Comparison of ENCODE assay signal across 8 cellular contexts in the genomic region with DNA sequence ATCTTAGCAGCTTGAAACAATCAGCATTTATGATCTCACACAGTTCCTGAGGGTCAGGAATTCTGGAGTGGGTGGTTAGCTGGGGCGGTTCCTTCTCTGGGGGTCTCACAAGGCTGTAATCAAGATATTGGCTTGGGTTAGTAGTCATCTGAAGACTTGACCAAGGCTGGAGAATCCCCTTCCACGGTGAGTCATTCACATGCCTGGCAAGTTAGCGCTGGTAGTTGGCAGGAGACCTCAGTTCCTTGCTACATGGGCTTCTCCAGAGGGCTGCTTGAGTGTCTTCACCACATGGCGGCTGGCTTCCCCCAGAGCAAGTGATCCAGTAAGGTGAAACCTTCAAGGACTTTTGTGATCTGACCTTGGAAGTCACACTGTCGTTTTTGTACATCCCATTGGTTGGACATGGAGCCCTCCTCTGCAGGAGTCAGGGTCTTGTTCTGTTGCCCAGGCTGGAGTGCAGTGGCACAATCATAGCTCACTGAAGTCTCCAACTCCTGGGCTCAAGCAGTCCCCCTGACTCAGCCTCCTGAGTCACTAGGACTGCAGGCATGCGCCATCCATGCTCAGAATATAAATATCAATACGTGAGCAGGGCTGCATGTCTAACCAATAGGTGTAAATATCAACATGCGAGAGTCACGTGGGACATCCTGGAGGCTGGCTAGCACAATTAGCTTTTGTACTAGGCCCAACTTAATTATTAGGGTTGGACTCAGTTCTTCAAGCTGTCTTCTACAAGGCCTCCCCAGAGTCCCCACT. TPM values are rescaled to one million over a fixed set of nuclear protein-coding genes. Genes with fewer than 3 reads are reported as not detected.
DNase-seq lines count a peak whose midpoint lies in the region; ATAC-seq and TF ChIP-seq lines count a peak whose summit lies in the region.
"Had no signal": no experiment of that assay in that cellular context is flagged by ENCODE, and none has a peak within 500 bp of the region (broad histone marks: within the 10 kb centered on the region; RNA-seq: fewer than 3 reads in every experiment).

No MANE protein-coding gene starts in this region.

- no peak for TF ChIP-seq RAD21 in SK-N-SH (IDR thresholded peaks at IDR 0.05; ENCODE audit: low read length)

- CTCF ChIA-PET in SK-N-SH (lab: Yijun Ruan, JAX) = interaction anchor here (1.0 to 2.3 kb wide), 4 partner anchors 37 to 501 kb away, joined by 4 to 19 read pairs (median 6); no protein-coding TSS in a partner anchor
- CTCF ChIA-PET in CD8-positive, alpha-beta memory T cell (lab: Charles Lee) = interaction anchor here (0.9 to 2.4 kb wide), 4 partner anchors 9 to 35 kb away, joined by 3 to 10 read pairs (median 4); partner anchors contain the start of genes NF2 and THOC5

- H3K79me2 ChIP-seq in GM23338 (replicated peaks; ENCODE audit: insufficient read depth) (no peaks in the 10 kb centered on the region), SK-N-SH (ENCODE audit: insufficient read depth) (no peaks in the 10 kb centered on the region), fibroblast of lung (ENCODE audit: control insufficient read depth, insufficient read depth, low read length) (no peaks in the 10 kb centered on the region)

- H3K4me3 Mint-ChIP-seq in GM23338 = no peak overlapping the region
- H3K4me3 Mint-ChIP-seq in CD8-positive, alpha-beta memory T cell = no peak overlapping the region

- intact Hi-C loops in sigmoid colon (cut with DNase I) = no loop called here

- 0 out of 4 replicates have a peak, but pooled peaks of 1 of the 2 experiments have one; percentile 3 for TF ChIP-seq EP300 in SK-N-SH (IDR thresholded peaks at IDR 0.05; ENCODE audit: borderline replicate concordance in 1 of 2, low read depth in 1 of 2, low read length in 1 of 2)
- no peak for TF ChIP-seq EP300 in sigmoid colon (IDR thresholded peaks at IDR 0.05)

- ATAC-seq in GM23338 = no peak

- H3K4me1 Mint-ChIP-seq in GM23338 = no peaks in the 10 kb centered on the region
- peaks cover 4 to 10% (median 10%) of the 10 kb centered on the region in 3 donors for H3K4me1 Mint-ChIP-seq in CD8-positive, alpha-beta memory T cell

- H3F3A ChIP-seq in GM23338 (replicated peaks; ENCODE audit: low read depth) = no peaks in the 10 kb centered on the region
- peaks cover 12% of the 10 kb centered on the region for H3F3A ChIP-seq in SK-N-SH (replicated peaks; ENCODE audit: insufficient read depth)

- H4K20me1 ChIP-seq in GM23338 (replicated peaks; ENCODE audit: insufficient read depth) = no peaks in the 10 kb centered on the region
- H4K20me1 ChIP-seq in SK-N-SH (ENCODE audit: insufficient read depth) = no peaks in the 10 kb centered on the region
- no peaks in the 10 kb centered on the region for H4K20me1 ChIP-seq in fibroblast of lung (ENCODE audit: control insufficient read depth, extremely low read depth, insufficient read depth, low read length)

- POLR2A ChIA-PET in SK-N-SH (lab: Yijun Ruan, JAX) = interaction anchor here (0.6 kb wide), 1 partner anchor 46 kb away, joined by 3 read pairs; no protein-coding TSS in a partner anchor
- POLR2A ChIA-PET in CD8-positive, alpha-beta memory T cell (lab: Charles Lee) = interaction anchor here (0.6 kb wide), 1 partner anchor 13 kb away, joined by 3 read pairs; no protein-coding TSS in a partner anchor

- no peaks in the 10 kb centered on the region for H3K36me3 ChIP-seq in GM23338 (ENCODE audit: insufficient read depth)
- no peaks in the 10 kb centered on the region for H3K36me3 ChIP-seq in SK-N-SH (replicated peaks in 1 of 2; ENCODE audit: control insufficient read depth in 1 of 2, insufficient read depth in 2 of 2, low read length in 1 of 2)
- no peaks in the 10 kb centered on the region for H3K36me3 ChIP-seq in fibroblast of lung (ENCODE audit: control insufficient read depth, insufficient read depth, low read length)
- H3K36me3 ChIP-seq in CD8-positive, alpha-beta memory T cell (ENCODE audit: insufficient read depth, low read length) = no peaks in the 10 kb centered on the region
- no peaks in the 10 kb centered on the region for H3K36me3 ChIP-seq in sigmoid colon

- no peaks in the 10 kb centered on the region for H3K27me3 ChIP-seq in GM23338 (ENCODE audit: insufficient read depth)
- H3K27me3 ChIP-seq in SK-N-SH (ENCODE audit: insufficient read depth) = no peaks in the 10 kb centered on the region
- H3K27me3 ChIP-seq in fibroblast of lung (ENCODE audit: control insufficient read depth, insufficient read depth, low read length) = no peaks in the 10 kb centered on the region
- no peaks in the 10 kb centered on the region for H3K27me3 ChIP-seq in CD8-positive, alpha-beta memory T cell (ENCODE audit: insufficient read depth, low read length, poor library complexity, severe bottlenecking)
- no peaks in the 10 kb centered on the region for H3K27me3 ChIP-seq in sigmoid colon

- TF ChIP-seq POLR2A in sigmoid colon (IDR thresholded peaks at IDR 0.05) = no peak

- TF ChIP-seq CTCF in GM23338 (conservative IDR thresholded peaks at IDR 0.05; ENCODE audit: low read depth in 2 of 2) (no peak), SK-N-SH (IDR thresholded peaks at IDR 0.05) (no peak), fibroblast of lung (conservative IDR thresholded peaks at IDR 0.05 in 1 of 2, IDR thresholded peaks at IDR 0.05 in 1 of 2; ENCODE audit: low read depth in 1 of 2, low read length in 2 of 2) (no peak), sigmoid colon (IDR thresholded peaks at IDR 0.05) (no peak)

- WGBS in SK-N-SH (ENCODE audit: low lambda C conversion rate) = 54% methylated on average over 8 of the region's 9 CpGs
- 83 to 84% methylated on average over 9 of the region's 9 CpGs for WGBS in sigmoid colon, 2 donors

- H3K4me1 ChIP-seq in GM23338 (ENCODE audit: insufficient read depth) (no peaks in the 10 kb centered on the region), SK-N-SH (ENCODE audit: control insufficient read depth in 1 of 2, insufficient read depth in 2 of 2, low read depth in 1 of 2, low read length in 1 of 2) (no peaks in the 10 kb centered on the region), fibroblast of lung (ENCODE audit: control insufficient read depth, extremely low read depth, insufficient read depth, low read length) (peaks cover 4% of the 10 kb centered on the region), sigmoid colon (no peaks in the 10 kb centered on the region)
- peaks cover 7% of the 10 kb centered on the region for H3K4me1 ChIP-seq in CD8-positive, alpha-beta memory T cell (ENCODE audit: insufficient read depth, low read length)

- H3K4me2 ChIP-seq in GM23338 (no peak overlapping the region), SK-N-SH (no peak overlapping the region), fibroblast of lung (ENCODE audit: extremely low read depth, insufficient read depth, low read length) (no peak overlapping the region)

- no peaks in the 10 kb centered on the region for H3K9me3 Mint-ChIP-seq in GM23338
- H3K9me3 Mint-ChIP-seq in CD8-positive, alpha-beta memory T cell = no peaks in the 10 kb centered on the region

- no peaks in the 10 kb centered on the region for H3K27me3 Mint-ChIP-seq in GM23338 (ENCODE audit: insufficient read depth, low read depth, poor library complexity)
- H3K27me3 Mint-ChIP-seq in CD8-positive, alpha-beta memory T cell = no peaks in the 10 kb centered on the region

- no peak overlapping the region for H3K9ac ChIP-seq in SK-N-SH
- H3K9ac ChIP-seq in fibroblast of lung (ENCODE audit: insufficient read depth, low read length) = no peak overlapping the region

- no peaks in the 10 kb centered on the region for H3K36me3 Mint-ChIP-seq in GM23338 (ENCODE audit: low read depth)
- no peaks in the 10 kb centered on the region for H3K36me3 Mint-ChIP-seq in CD8-positive, alpha-beta memory T cell

- H3K9me2 ChIP-seq in GM23338 (ENCODE audit: insufficient read depth) = no peaks in the 10 kb centered on the region
- H3K9me2 ChIP-seq in SK-N-SH = no peaks in the 10 kb centered on the region

- no peak overlapping the region for H3K27ac Mint-ChIP-seq in GM23338
- peak overlapping the region in 1 of 8 donors; percentile 36 for H3K27ac Mint-ChIP-seq in CD8-positive, alpha-beta memory T cell

- no peak overlapping the region for H3K4me3 ChIP-seq in GM23338
- H3K4me3 ChIP-seq in SK-N-SH (ENCODE audit: low read depth in 2 of 2, low read length in 1 of 2) = no peak overlapping the region
- H3K4me3 ChIP-seq in fibroblast of lung (replicated peaks in 1 of 4; ENCODE audit: control extremely low read depth in 1 of 4, insufficient read depth in 1 of 4, low read depth in 3 of 4, low read length in 4 of 4) = no peak overlapping the region
- no peak overlapping the region for H3K4me3 ChIP-seq in CD8-positive, alpha-beta memory T cell (ENCODE audit: low read length)
- no peak overlapping the region for H3K4me3 ChIP-seq in sigmoid colon

- H3K9me3 ChIP-seq in SK-N-SH (no peaks in the 10 kb centered on the region), fibroblast of lung (ENCODE audit: control insufficient read depth, insufficient read depth, low read depth, low read length) (no peaks in the 10 kb centered on the region), sigmoid colon (no peaks in the 10 kb centered on the region)
- H3K9me3 ChIP-seq in CD8-positive, alpha-beta memory T cell (ENCODE audit: low read length) = no peaks in the 10 kb centered on the region

- peak overlapping the region; percentile 74; the same call in 1 of the 2 replicates for H2AFZ ChIP-seq in GM23338
- H2AFZ ChIP-seq in SK-N-SH (ENCODE audit: low read depth) = no peak overlapping the region
- no peak overlapping the region for H2AFZ ChIP-seq in fibroblast of lung (ENCODE audit: low read length)

- no peak for DNase-seq in GM23338 (ENCODE audit: low spot score)
- no peak for DNase-seq in SK-N-SH
- peak; percentile 73 to 92 for DNase-seq in fibroblast of lung (ENCODE audit: low read depth in 2 of 2)
- DNase-seq in stromal cell of bone marrow (ENCODE audit: low read depth) = peak; percentile 82
- DNase-seq in Kasumi-1 (lab: John Stamatoyannopoulos, UW) = no peak
- no peak for DNase-seq in CD8-positive, alpha-beta memory T cell
- DNase-seq in sigmoid colon = no peak
- DNase-seq: activated CD8-positive, alpha-beta memory T cell treated with anti-CD3 and anti-CD28 coated beads, Interleukin-2, amount 50 U/mL, for 48 hours had no signal

- no peak overlapping the region for H3K27ac ChIP-seq in GM23338 (ENCODE audit: low read depth)
- H3K27ac ChIP-seq in SK-N-SH (ENCODE audit: low read depth in 2 of 2, low read length in 1 of 2) = peak overlapping the region in 1 of 2 experiments; percentile 34; a peak in 1 of 4 replicates
- H3K27ac ChIP-seq in fibroblast of lung (ENCODE audit: insufficient read depth, low read length) = no peak overlapping the region
- H3K27ac ChIP-seq in CD8-positive, alpha-beta memory T cell (ENCODE audit: low read depth, low read length) = no peak overlapping the region
- no peak overlapping the region for H3K27ac ChIP-seq in sigmoid colon

RNA-seq across cellular contexts. Expression of gene NIPSNAP1, which starts 7.2 kb away (rescaled TPM):
- 136 and 154 TPM in 2 replicates for total RNA-seq in GM23338 (2014; rRNA removed; shearing (Covaris generic))
- 72.0 and 80.3 TPM in 2 replicates for polyA plus RNA-seq in GM23338 (2016; fragmentation: Nextera tagmentation; extraction: Ambion mirVana)
- polyA plus RNA-seq in SK-N-SH (2012; rRNA removed) = 86.3 and 109 TPM in 2 replicates
- polyA plus RNA-seq in SK-N-SH (2012; cell fraction: cytosol; rRNA removed) = 79.9 and 94.6 TPM in 2 replicates
- polyA plus RNA-seq in SK-N-SH (2012; cell fraction: nucleus; rRNA removed) = 71.3 and 88.5 TPM in 2 replicates
- total RNA-seq in fibroblast of lung = 33.9 and 55.5 TPM in 2 replicates
- 51.8 and 62.1 TPM in 2 replicates for polyA plus RNA-seq in fibroblast of lung
- polyA plus RNA-seq in fibroblast of lung (2012) = 53.4 and 65.8 TPM in 2 replicates
- polyA minus RNA-seq in fibroblast of lung (ENCODE audit: low replicate concordance) = 27.2 and 32.4 TPM in 2 replicates
- total RNA-seq in CD8-positive, alpha-beta memory T cell = 10 to 100 TPM; 39.6 to 40.3 TPM
- 52.3 TPM for polyA plus RNA-seq in CD8-positive, alpha-beta memory T cell
- total RNA-seq in sigmoid colon = 10 to 100 TPM; 10.2 to 14.4 (median 13.5) TPM
- 10 to 100 TPM; 43.2 to 61.5 (median 53.5) TPM for polyA plus RNA-seq in sigmoid colon

RNA-seq across cellular contexts. Expression of gene NF2, which starts 15.3 kb away (rescaled TPM):
- total RNA-seq in GM23338 (2014; rRNA removed; shearing (Covaris generic)) = 50.6 and 54.5 TPM in 2 replicates
- polyA plus RNA-seq in GM23338 (2016; fragmentation: Nextera tagmentation; extraction: Ambion mirVana) = 14.4 and 15.0 TPM in 2 replicates
- 43.8 and 44.1 TPM in 2 replicates for polyA plus RNA-seq in SK-N-SH (2012; rRNA removed)
- 43.2 and 47.6 TPM in 2 replicates for polyA plus RNA-seq in SK-N-SH (2012; cell fraction: cytosol; rRNA removed)
- 25.8 and 32.0 TPM in 2 replicates for polyA plus RNA-seq in SK-N-SH (2012; cell fraction: nucleus; rRNA removed)
- total RNA-seq in fibroblast of lung = 37.0 and 55.5 TPM in 2 replicates
- 80.9 and 108 TPM in 2 replicates for polyA plus RNA-seq in fibroblast of lung
- polyA plus RNA-seq in fibroblast of lung (2012) = 48.7 and 60.3 TPM in 2 replicates
- 131 and 171 TPM in 2 replicates for polyA minus RNA-seq in fibroblast of lung (ENCODE audit: low replicate concordance)
- 10 to 100 TPM; 51.6 to 53.3 TPM for total RNA-seq in CD8-positive, alpha-beta memory T cell
- polyA plus RNA-seq in CD8-positive, alpha-beta memory T cell = 21.4 TPM
- total RNA-seq in sigmoid colon = 10 to 100 TPM; 16.6 to 34.3 (median 23.8) TPM
- polyA plus RNA-seq in sigmoid colon = 10 to 100 TPM in 1 of 3 donors, 1 to 10 TPM in 2; 3.6 to 18.7 (median 6.2) TPM

RNA-seq across cellular contexts. Expression of gene THOC5, which starts 34.6 kb away (rescaled TPM):
- 50.3 and 53.4 TPM in 2 replicates for total RNA-seq in GM23338 (2014; rRNA removed; shearing (Covaris generic))
- polyA plus RNA-seq in GM23338 (2016; fragmentation: Nextera tagmentation; extraction: Ambion mirVana) (24.3 and 24.6 TPM in 2 replicates), SK-N-SH (2012; rRNA removed) (95.9 and 141 TPM in 2 replicates), fibroblast of lung (48.5 and 60.7 TPM in 2 replicates), sigmoid colon (10 to 100 TPM; 12.0 to 23.0 (median 16.2) TPM)
- polyA plus RNA-seq in SK-N-SH (2012; cell fraction: cytosol; rRNA removed) = 64.7 and 68.6 TPM in 2 replicates
- 373 and 391 TPM in 2 replicates for polyA plus RNA-seq in SK-N-SH (2012; cell fraction: nucleus; rRNA removed)
- total RNA-seq in fibroblast of lung (47.8 and 52.8 TPM in 2 replicates), sigmoid colon (10 to 100 TPM; 50.1 to 72.2 (median 66.5) TPM)
- 43.6 and 47.4 TPM in 2 replicates for polyA plus RNA-seq in fibroblast of lung (2012)
- 50.1 and 73.5 TPM in 2 replicates for polyA minus RNA-seq in fibroblast of lung (ENCODE audit: low replicate concordance)
- total RNA-seq in CD8-positive, alpha-beta memory T cell = 10 to 100 TPM; 62.6 to 64.1 TPM
- 28.5 TPM for polyA plus RNA-seq in CD8-positive, alpha-beta memory T cell

Comparison
In these comparisons a context has a peak if more than half of its experiments do, and no peak if none do; other contexts are left out.
1. DNase-seq: peak in fibroblast of lung (2 of 2) and stromal cell of bone marrow (single experiment); none in GM23338 (single experiment), SK-N-SH (single experiment), Kasumi-1 (0 of 2), CD8-positive, alpha-beta memory T cell (0 of 5) and sigmoid colon (single experiment).